In genomic region chr10:49592726-49593563, GRCh38 we compare ENCODE assay signal across 8 cellular contexts. TPM values are rescaled to one million over a fixed set of nuclear protein-coding genes. Genes with fewer than 3 reads are reported as not detected.
DNase-seq lines count a peak whose midpoint lies in the region; ATAC-seq and TF ChIP-seq lines count a peak whose summit lies in the region.

No MANE protein-coding gene starts in this region.

- POLR2A ChIA-PET in AG04449 (lab: Yijun Ruan, JAX), result no interaction called here
- POLR2A ChIA-PET in PC-3 (lab: Charles Lee; ENCODE audit: unreplicated experiment), result interaction anchor here (0.6 kb wide), 1 partner anchor 521 kb away, joined by 6 read pairs; no protein-coding TSS in a partner anchor

- H3K27ac ChIP-seq in PC-3 (ENCODE audit: low read length) (no peak overlapping the region), transverse colon (no peak overlapping the region)

- BruUV-seq in PC-3 (replicated peaks; lab: Mats Ljungman, UMichigan), result no TSS peak

- no peaks in the 10 kb centered on the region for H4K20me1 ChIP-seq in PC-3 (ENCODE audit: low read length)

- peak; percentile 96 for TF ChIP-seq CTCF in AG04449 (IDR thresholded peaks at IDR 0.05; ENCODE audit: insufficient read depth, low read length, missing control alignments)
- TF ChIP-seq CTCF in GM13976 (IDR thresholded peaks at IDR 0.05; ENCODE audit: borderline replicate concordance, control extremely low read depth, extremely low read depth, insufficient read depth, missing control alignments), result peak; percentile 87
- peak; percentile 100 for TF ChIP-seq CTCF in PC-3 (conservative IDR thresholded peaks at IDR 0.05; ENCODE audit: low read depth, low read length)
- peak; percentile 99 for TF ChIP-seq CTCF in fibroblast of villous mesenchyme (IDR thresholded peaks at IDR 0.05; ENCODE audit: insufficient read depth, low read depth, low read length)
- peak; percentile 70 to 87 (median 82) for TF ChIP-seq CTCF in transverse colon (IDR thresholded peaks at IDR 0.05)

- H3K4me2 ChIP-seq in PC-3 (ENCODE audit: low read length), result no peak overlapping the region

- no peak for TF ChIP-seq POLR2A in transverse colon (IDR thresholded peaks at IDR 0.05)

- no peaks in the 10 kb centered on the region for H3F3A ChIP-seq in PC-3 (ENCODE audit: low read length, unreplicated experiment)

- intact Hi-C loops in PC-3 (cut with micrococcal nuclease), result loop anchor here (2.0 to 10.0 kb wide), 4 partner anchors 54 to 1409 kb away; partner anchors contain the start of gene ERCC6
- intact Hi-C loops in transverse colon (cut with DNase I; ENCODE audit: low total_unique reads), result no loop called here

- H3K27me3 ChIP-seq in PC-3 (ENCODE audit: low read length) (no peaks in the 10 kb centered on the region), transverse colon (peaks cover 5% of the 10 kb centered on the region)

- H3K36me3 ChIP-seq in PC-3 (ENCODE audit: low read depth, low read length) (no peaks in the 10 kb centered on the region), transverse colon (no peaks in the 10 kb centered on the region)

- 45 to 67% methylated on average over 4 to 9 of the region's 9 CpGs for WGBS in transverse colon (ENCODE audit: low coverage in 1 of 2), 2 donors

- H2AFZ ChIP-seq in PC-3 (ENCODE audit: low read length), result peak overlapping the region; percentile 12

- H3K4me1 ChIP-seq in PC-3 (ENCODE audit: insufficient read depth, low read length), result peaks cover 8% of the 10 kb centered on the region; the same call in 1 of the 2 replicates
- no peaks in the 10 kb centered on the region for H3K4me1 ChIP-seq in transverse colon

- H3K9me2 ChIP-seq in PC-3 (replicated peaks; ENCODE audit: low read length), result no peaks in the 10 kb centered on the region

- no peaks in the 10 kb centered on the region for H3K79me2 ChIP-seq in PC-3 (ENCODE audit: low read length)

- H3K9ac ChIP-seq in PC-3 (ENCODE audit: low read length), result no peak overlapping the region

- in situ Hi-C loops in GM13976 (cut with MboI; ENCODE audit: low sequenced_read_pairs, unreplicated experiment) (loop anchor here (25.0 kb wide), 1 partner anchor 644 kb away; no protein-coding TSS in a partner anchor), transverse colon (cut with MboI; ENCODE audit: low pct_ligation_motif_present in 1 of 4, low pct_unique_long_range_greater_than_20kb in 1 of 4, low sequenced_read_pairs in 3 of 4) (loop anchor here in 2 of 4 donors (25.0 kb wide), 1 partner anchor 619 kb away; no protein-coding TSS in a partner anchor)

- no peak for DNase-seq in AG04449 (ENCODE audit: low read depth, low spot score)
- peak; percentile 82 for DNase-seq in GM13976 (ENCODE audit: low spot score)
- DNase-seq in PC-3, result peak; percentile 99
- DNase-seq in activated T-helper 1 cell treated with Interleukin-2 at 50 U/mL for 16 hours (ENCODE audit: low read depth), result peak; percentile 12
- DNase-seq in fibroblast of villous mesenchyme (ENCODE audit: low read depth), result peak; percentile 59
- DNase-seq in non-pigmented ciliary epithelial cell (ENCODE audit: low read depth), result peak; percentile 22
- peak; percentile 60 for DNase-seq in transverse colon

- H3K9me3 ChIP-seq in PC-3 (ENCODE audit: low read length) (no peaks in the 10 kb centered on the region), transverse colon (no peaks in the 10 kb centered on the region)

- CTCF ChIA-PET in AG04449 (lab: Yijun Ruan, JAX), result interaction anchor here (0.7 to 5.0 kb wide), 34 partner anchors 9 to 1052 kb away, joined by 3 to 46 read pairs (median 4); partner anchors contain the start of gene ERCC6
- CTCF ChIA-PET in PC-3 (lab: Charles Lee), result interaction anchor here (0.5 to 1.4 kb wide), 13 partner anchors 14 to 1032 kb away, joined by 3 to 6 read pairs (median 3); no protein-coding TSS in a partner anchor

- no peak for TF ChIP-seq EP300 in transverse colon (IDR thresholded peaks at IDR 0.05; ENCODE audit: low read depth)

- H3K4me3 ChIP-seq in AG04449 (ENCODE audit: low read depth, low read length) (no peak overlapping the region), PC-3 (ENCODE audit: low read length) (no peak overlapping the region), fibroblast of villous mesenchyme (ENCODE audit: low read depth, low read length) (no peak overlapping the region), transverse colon (no peak overlapping the region)

- ATAC-seq in HG03342 (IDR thresholded peaks at IDR 0.05; ENCODE audit: unreplicated experiment) (peak; percentile 79), PC-3 (peak; percentile 86)

RNA-seq across cellular contexts. Expression of gene SLC18A3, which starts 17.2 kb away (rescaled TPM):
- total RNA-seq in PC-3 (2014; rRNA removed) (not detected in 2 replicates), fibroblast of villous mesenchyme (under 0.01 TPM in 1 of 2 replicates, not detected in the other), transverse colon (1 to 10 TPM in 1 of 4 donors, under 1 TPM in 1, not detected in 2; 0.27 to 1.5 TPM)

RNA-seq across cellular contexts. Expression of gene CHAT, which starts 20.9 kb away (rescaled TPM):
- total RNA-seq in PC-3 (2014; rRNA removed), result not detected in 2 replicates
- not detected in 2 replicates for total RNA-seq in fibroblast of villous mesenchyme
- total RNA-seq in transverse colon, result 1 to 10 TPM in 2 of 4 donors, not detected in 2; 1.1 to 3.8 TPM

RNA-seq across cellular contexts. Expression of gene ERCC6, which starts 54.0 kb away (rescaled TPM):
- total RNA-seq in PC-3 (2014; rRNA removed) (36.7 and 43.0 TPM in 2 replicates), fibroblast of villous mesenchyme (16.1 and 35.4 TPM in 2 replicates), transverse colon (10 to 100 TPM; 16.0 to 34.0 (median 22.4) TPM)
